ENCODE assay signal across 16 cellular contexts in genomic region chr1:23638188-23638619, GRCh38. TPM values are rescaled to one million over a fixed set of nuclear protein-coding genes. Genes with fewer than 3 reads are reported as not detected.
A peak's percentile ranks its signal among the peaks of the same experiment; 100 is the strongest.
DNase-seq lines count a peak whose midpoint lies in the region; ATAC-seq and TF ChIP-seq lines count a peak whose summit lies in the region.
"Had no signal": no experiment of that assay in that cellular context is flagged by ENCODE, and none has a peak within 500 bp of the region (broad histone marks: within the 10 kb centered on the region; RNA-seq: fewer than 3 reads in every experiment).

No MANE protein-coding gene starts in this region.

- no peaks in the 10 kb centered on the region for H3K9me2 ChIP-seq in OCI-LY7 (ENCODE audit: insufficient read depth, low read length)

- H3K36me3 ChIP-seq in BLaER1 (no peaks in the 10 kb centered on the region), OCI-LY7 (ENCODE audit: insufficient read depth, low read length) (peaks cover 12% of the 10 kb centered on the region), psoas muscle (ENCODE audit: insufficient read depth in 1 of 2, low read depth in 1 of 2) (no peaks in the 10 kb centered on the region)

- H3K79me2 ChIP-seq in OCI-LY7 (ENCODE audit: insufficient read depth, low read depth, low read length), result peaks cover 6% of the 10 kb centered on the region; the same call in 1 of the 2 replicates

- peak overlapping the region; percentile 56; the same call in 1 of the 2 replicates for H3K9ac ChIP-seq in BLaER1

- peak; percentile 60 for DNase-seq in OCI-LY7 (ENCODE audit: low spot score)
- DNase-seq in Right ventricle myocardium superior, result no peak
- peak; percentile 39 to 62 for DNase-seq in psoas muscle
- DNase-seq in hypothalamus (lab: John Stamatoyannopoulos, UW), result no peak
- DNase-seq in H4 (ENCODE audit: low spot score), result no peak
- no peak for DNase-seq in stimulated activated CD8-positive, alpha-beta memory T cell treated with anti-CD3 and anti-CD28 coated beads, Interleukin-4, amount 100 ng/mL, for 48 hours
- no peak for DNase-seq in stimulated activated naive CD4-positive, alpha-beta T cell treated with Interleukin-2 at 50 U/mL for 16 hours (lab: John Stamatoyannopoulos, UW)
- DNase-seq: ACHN; activated CD8-positive, alpha-beta T cell treated with anti-CD3 and anti-CD28 coated beads, Interleukin-2, amount 10 ng/mL, durations not matched to agents 7 days and 5 days; activated T-cell treated with anti-CD3 and anti-CD28 coated beads, Interleukin-2, amount 50 U/mL, for 72 hours; CD4-positive, alpha-beta memory T cell; cortex of kidney; NCI-H510A; stimulated activated CD4-positive, alpha-beta T cell treated with anti-CD3 and anti-CD28 coated beads, Interleukin-4, amount 100 ng/mL, for 1 hour had no signal

- intact Hi-C loops in OCI-LY7 (cut with micrococcal nuclease; ENCODE audit: unreplicated experiment), result no loop called here
- intact Hi-C loops in Right ventricle myocardium superior (cut with DNase I), result loop anchor here (5.0 kb wide), 1 partner anchor 76 kb away; no protein-coding TSS in a partner anchor
- intact Hi-C loops in psoas muscle (cut with DNase I), result loop anchor here (2.0 to 5.0 kb wide), 2 partner anchors 93 to 141 kb away; no protein-coding TSS in a partner anchor

- H3K27me3 ChIP-seq in BLaER1, result no peaks in the 10 kb centered on the region
- H3K27me3 ChIP-seq in psoas muscle (ENCODE audit: insufficient read depth in 3 of 3, low read length in 2 of 3), result no peaks in the 10 kb centered on the region
- H3K27me3 ChIP-seq: body of pancreas had no signal

- POLR2A ChIA-PET in OCI-LY7 (lab: Charles Lee), result interaction anchor here (0.8 to 3.4 kb wide), 13 partner anchors 10 to 110 kb away, joined by 3 to 17 read pairs (median 7); partner anchors contain the start of gene ID3

- 47 to 73% (median 53%) methylated on average over 4 of the region's 4 CpGs for WGBS in psoas muscle, 3 donors

- ATAC-seq in Right ventricle myocardium superior (ENCODE audit: poor library complexity), result peak; percentile 64
- ATAC-seq in psoas muscle, result peak in 3 of 4 donors; percentile 18 to 47 (median 31)

- H3K4me3 ChIP-seq in BLaER1 (no peak overlapping the region), OCI-LY7 (ENCODE audit: low read depth, low read length, poor library complexity, severe bottlenecking) (peak overlapping the region; percentile 20), psoas muscle (no peak overlapping the region)
- H3K4me3 ChIP-seq: body of pancreas had no signal

- H3K4me2 ChIP-seq in BLaER1 (peak overlapping the region; percentile 81), OCI-LY7 (ENCODE audit: low read length) (peak overlapping the region; percentile 59)

- H4K20me1 ChIP-seq in BLaER1 (no peaks in the 10 kb centered on the region), OCI-LY7 (ENCODE audit: insufficient read depth, low read length) (no peaks in the 10 kb centered on the region)

- H3K9me3 ChIP-seq in BLaER1 (no peaks in the 10 kb centered on the region), OCI-LY7 (ENCODE audit: low read length) (no peaks in the 10 kb centered on the region), psoas muscle (no peaks in the 10 kb centered on the region)
- H3K9me3 ChIP-seq: body of pancreas had no signal

- TF ChIP-seq CTCF in OCI-LY7 (conservative IDR thresholded peaks at IDR 0.05; ENCODE audit: low read length) (no peak), psoas muscle (IDR thresholded peaks at IDR 0.05) (no peak)

- no TSS peak for BruUV-seq in OCI-LY7 (replicated peaks; lab: Mats Ljungman, UMichigan)

- CTCF ChIA-PET in OCI-LY7 (lab: Charles Lee; ENCODE audit: unreplicated experiment), result interaction anchor here (0.6 to 3.7 kb wide), 6 partner anchors 26 to 93 kb away, joined by 3 to 35 read pairs (median 6); no protein-coding TSS in a partner anchor

- H3K4me1 ChIP-seq in BLaER1 (peaks cover 79% of the 10 kb centered on the region), OCI-LY7 (ENCODE audit: insufficient read depth, low read length, poor library complexity, severe bottlenecking) (peaks cover 76% of the 10 kb centered on the region), psoas muscle (peaks cover 11% of the 10 kb centered on the region)

- no peak overlapping the region for H2AFZ ChIP-seq in OCI-LY7 (ENCODE audit: low read length)

- H3K27ac ChIP-seq in BLaER1, result peak overlapping the region; percentile 52
- peak overlapping the region; percentile 76 for H3K27ac ChIP-seq in OCI-LY7 (ENCODE audit: low read depth, low read length, poor library complexity, severe bottlenecking)
- H3K27ac ChIP-seq in psoas muscle, result peak overlapping the region; percentile 9
- H3K27ac ChIP-seq: body of pancreas had no signal

RNA-seq across cellular contexts. Expression of gene RPL11, which starts 53.4 kb away (rescaled TPM):
- 1,891 and 2,496 TPM in 2 replicates for total RNA-seq in OCI-LY7 (2014; rRNA removed; shearing (Covaris generic))
- total RNA-seq in OCI-LY7 (2022) (1,767 and 1,774 TPM in 2 replicates), Right ventricle myocardium superior (570 TPM), psoas muscle (100 to 1,000 TPM; 486 to 688 (median 592) TPM)
- polyA plus RNA-seq in psoas muscle, result 1,000 to 10,000 TPM in 2 of 3 donors, 100 to 1,000 TPM in 1; 842 to 1,926 (median 1,102) TPM
- total RNA-seq in H4 (2014; rRNA removed; shearing (Covaris generic)), result 1,241 and 1,313 TPM in 2 replicates

Comparison
In these comparisons a context has a peak if more than half of its experiments do, and no peak if none do; other contexts are left out.
1. H3K27ac ChIP-seq: peak in every context shown above with its lines; median percentile 76 in OCI-LY7; 52 in BLaER1; 9 in psoas muscle.
2. DNase-seq: peak in OCI-LY7 (single experiment) and psoas muscle (2 of 2); none in Right ventricle myocardium superior (single experiment), hypothalamus (0 of 51), H4 (single experiment), stimulated activated CD8-positive, alpha-beta memory T cell treated with anti-CD3 and anti-CD28 coated beads, Interleukin-4, amount 100 ng/mL, for 48 hours (single experiment) and stimulated activated naive CD4-positive, alpha-beta T cell treated with Interleukin-2 at 50 U/mL for 16 hours (single experiment).